1 cellular context compared by ENCODE assay signal in the genomic region with DNA sequence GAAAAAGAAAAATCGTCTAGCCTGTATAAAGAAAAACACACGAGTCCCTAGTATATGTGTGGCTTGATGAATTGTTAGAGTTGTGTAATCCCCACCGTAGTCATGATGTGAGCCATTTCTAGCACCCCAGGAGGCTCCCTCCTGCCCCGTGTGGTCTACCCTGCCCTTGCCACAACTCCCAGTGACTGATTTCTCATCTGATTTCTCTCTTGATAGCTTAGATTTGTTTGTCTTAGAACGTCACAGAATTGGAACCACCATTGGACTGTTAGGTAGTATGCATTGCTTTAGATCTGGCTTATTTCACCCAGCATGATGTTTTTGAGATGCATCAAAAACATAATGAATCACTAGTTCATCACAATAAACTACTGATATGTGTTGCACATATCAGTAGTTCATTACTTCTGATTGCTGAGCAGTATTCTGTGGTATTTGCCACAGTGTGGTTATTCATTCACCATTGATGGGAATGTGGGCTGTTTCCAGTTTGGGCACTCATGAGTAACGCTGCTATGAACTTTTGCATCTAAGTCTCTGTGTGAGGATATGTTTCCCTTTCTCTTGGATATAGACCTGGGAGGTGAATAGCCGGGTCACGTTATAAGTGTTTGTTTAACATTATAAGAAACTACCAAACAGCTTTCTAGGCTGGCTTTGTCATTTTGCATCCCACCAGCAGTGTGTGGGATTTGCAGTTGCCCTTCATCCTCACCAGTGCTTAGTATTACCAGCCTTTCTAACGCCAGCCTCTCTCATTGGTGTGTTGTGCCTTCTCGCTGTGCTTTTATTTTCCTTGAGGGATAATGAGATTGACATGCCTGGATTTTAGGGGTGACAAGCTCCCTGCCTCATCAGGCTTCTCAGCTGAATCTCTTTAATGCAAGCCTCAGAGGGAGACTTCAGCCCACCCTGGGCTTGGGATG.
TF ChIP-seq lines count a peak whose summit lies in the region.

No MANE protein-coding gene starts in this region.

TF ChIP-seq in IMR-90, 13 proteins besides CTCF, POLR2A, EP300 and RAD21:
- TF ChIP-seq CEBPB (IDR thresholded peaks at IDR 0.05; ENCODE audit: low read depth, low read length) (peak; percentile 80), CHD1 (IDR thresholded peaks at IDR 0.05; ENCODE audit: low read depth, low read length) (no peak)
